In the genomic region with DNA sequence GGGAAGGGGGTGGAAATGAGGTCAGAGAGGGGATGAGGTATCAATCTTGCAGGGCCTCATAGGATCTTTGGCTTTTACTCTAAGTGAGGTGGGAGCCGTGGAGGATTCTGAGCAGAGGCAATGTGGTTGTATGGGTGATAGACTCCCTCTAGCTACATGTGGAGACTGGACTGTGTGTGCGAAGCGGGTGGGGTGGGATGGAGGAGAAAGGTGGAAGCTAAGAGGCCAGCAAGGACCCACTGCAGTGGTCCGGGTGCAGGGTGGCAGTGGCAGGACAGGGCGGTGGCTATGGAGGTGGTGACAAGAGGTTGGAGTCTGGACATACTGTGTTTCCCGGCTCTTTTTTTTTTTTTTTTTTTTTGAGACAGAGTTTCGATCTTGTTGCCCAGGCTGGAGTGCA, we compare ENCODE assay signal across 1 cellular context.
TF ChIP-seq lines count a peak whose summit lies in the region.

No MANE protein-coding gene starts in this region.

TF ChIP-seq in H1, 55 proteins besides CTCF, POLR2A, EP300 and RAD21:
- TF ChIP-seq ZNF274 (IDR thresholded peaks at IDR 0.05; ENCODE audit: borderline replicate concordance, extremely low read depth, low read length) (no peak), FOSL1 (IDR thresholded peaks at IDR 0.05; ENCODE audit: insufficient read depth, low read depth, low read length) (no peak), RXRA (IDR thresholded peaks at IDR 0.05; ENCODE audit: insufficient read depth, low read depth, low read length) (no peak), ASH2L (IDR thresholded peaks at IDR 0.05; ENCODE audit: low read length) (no peak), CBX8 (IDR thresholded peaks at IDR 0.05; ENCODE audit: borderline replicate concordance, low read depth, low read length) (no peak), CHD2 (IDR thresholded peaks at IDR 0.05; ENCODE audit: low read length) (no peak), TAF7 (optimal IDR thresholded peaks at IDR 0.05; ENCODE audit: borderline replicate concordance, low read depth, low read length) (no peak), CTBP2 (IDR thresholded peaks at IDR 0.05; ENCODE audit: borderline replicate concordance, insufficient read depth, insufficient read length, low read length) (no peak), BRCA1 (IDR thresholded peaks at IDR 0.05; ENCODE audit: low read depth, low read length) (no peak), SP4 (IDR thresholded peaks at IDR 0.05; ENCODE audit: low read length) (no peak), BACH1 (IDR thresholded peaks at IDR 0.05; ENCODE audit: low read length) (no peak), MAFK (IDR thresholded peaks at IDR 0.05; ENCODE audit: low read depth, low read length) (no peak), CEBPB (IDR thresholded peaks at IDR 0.05; ENCODE audit: low read depth, low read length) (no peak), KDM5A (IDR thresholded peaks at IDR 0.05; ENCODE audit: low read length) (no peak), KDM4A (IDR thresholded peaks at IDR 0.05; ENCODE audit: low read depth, low read length, severe bottlenecking) (no peak), YY1 (IDR thresholded peaks at IDR 0.05; ENCODE audit: low read depth, low read length) (no peak), CREB1 (IDR thresholded peaks at IDR 0.05) (no peak), GTF2F1 (IDR thresholded peaks at IDR 0.05; ENCODE audit: borderline replicate concordance, low read depth, low read length) (no peak)
- TF ChIP-seq, protein P1, sequence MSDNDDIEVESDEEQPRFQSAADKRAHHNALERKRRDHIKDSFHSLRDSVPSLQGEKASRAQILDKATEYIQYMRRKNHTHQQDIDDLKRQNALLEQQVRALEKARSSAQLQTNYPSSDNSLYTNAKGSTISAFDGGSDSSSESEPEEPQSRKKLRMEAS (IDR thresholded peaks at IDR 0.05) = no peak
- TF ChIP-seq, protein P2, sequence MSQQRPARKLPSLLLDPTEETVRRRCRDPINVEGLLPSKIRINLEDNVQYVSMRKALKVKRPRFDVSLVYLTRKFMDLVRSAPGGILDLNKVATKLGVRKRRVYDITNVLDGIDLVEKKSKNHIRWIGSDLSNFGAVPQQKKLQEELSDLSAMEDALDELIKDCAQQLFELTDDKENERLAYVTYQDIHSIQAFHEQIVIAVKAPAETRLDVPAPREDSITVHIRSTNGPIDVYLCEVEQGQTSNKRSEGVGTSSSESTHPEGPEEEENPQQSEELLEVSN (IDR thresholded peaks at IDR 0.05) = no peak
TF ChIP-seq in H1: peak in this region for 0.
